ENCODE assay signal across 8 cellular contexts in genomic region chr17:46940692-46941404, GRCh38. TPM values are rescaled to one million over a fixed set of nuclear protein-coding genes. Genes with fewer than 3 reads are reported as not detected.
A peak's percentile ranks its signal among the peaks of the same experiment; 100 is the strongest.
DNase-seq lines count a peak whose midpoint lies in the region; ATAC-seq, FAIRE-seq and TF ChIP-seq lines count a peak whose summit lies in the region.

No MANE protein-coding gene starts in this region.

- BruUV-seq in HepG2 (replicated peaks; lab: Mats Ljungman, UMichigan) = no TSS peak

- no peak overlapping the region for H3K4me3 ChIP-seq in DND-41 (ENCODE audit: low read depth in 1 of 2, low read length in 2 of 2)
- no peak overlapping the region for H3K4me3 ChIP-seq in HepG2 (replicated peaks in 1 of 3; ENCODE audit: insufficient read depth in 1 of 3, low read depth in 2 of 3, low read length in 3 of 3)

- H3K9me3 ChIP-seq in DND-41 (ENCODE audit: insufficient read depth, low read length, severe bottlenecking) (no peaks in the 10 kb centered on the region), HepG2 (ENCODE audit: low read length) (no peaks in the 10 kb centered on the region)

- DNase-seq in DND-41 (peak; percentile 78), NCI-H446 treated with DMSO at 0.1 percent for 48 hours (lab: John Stamatoyannopoulos, UW) (peak; percentile 20), cerebellar cortex (ENCODE audit: low spot score) (peak; percentile 83), HepG2 (ENCODE audit: low spot score) (peak; percentile 85)
- DNase-seq in activated CD4-positive, alpha-beta T cell treated with anti-CD3 and anti-CD28 coated beads for 24 hours (ENCODE audit: low read depth in 2 of 2) = peak; percentile 58 to 59
- peak; percentile 46 to 65 (median 48) for DNase-seq in stimulated activated CD4-positive, alpha-beta T cell treated with anti-CD3 and anti-CD28 coated beads, TNF-alpha, amount 100 ng/mL, for 24 hours (ENCODE audit: low read depth in 3 of 3)

- no peak overlapping the region for H3K27ac ChIP-seq in DND-41 (ENCODE audit: low read length)
- H3K27ac ChIP-seq in HepG2 (ENCODE audit: extremely low read length, insufficient read depth, low read length) = no peak overlapping the region

- no peak overlapping the region for H2AFZ ChIP-seq in DND-41 (ENCODE audit: low read depth, low read length)
- H2AFZ ChIP-seq in HepG2 (ENCODE audit: low read length) = no peak overlapping the region

- H3K36me3 ChIP-seq in DND-41 (ENCODE audit: insufficient read depth, low read length) (peaks cover 52% of the 10 kb centered on the region), HepG2 (replicated peaks in 1 of 2; ENCODE audit: control insufficient read depth in 1 of 2, insufficient read depth in 2 of 2, low read length in 2 of 2) (peaks cover 29 to 43% of the 10 kb centered on the region in 2 experiments)

- no peak overlapping the region for H3K4me2 ChIP-seq in DND-41 (ENCODE audit: insufficient read depth, low read length)
- no peak overlapping the region for H3K4me2 ChIP-seq in HepG2 (ENCODE audit: low read depth, low read length)

- TF ChIP-seq POLR2A in HepG2 (IDR thresholded peaks at IDR 0.05; ENCODE audit: insufficient read depth in 1 of 2, low read depth in 2 of 2, low read length in 2 of 2) = no peak

- H3K9ac ChIP-seq in DND-41 (ENCODE audit: low read depth, low read length) = no peak overlapping the region
- no peak overlapping the region for H3K9ac ChIP-seq in HepG2 (ENCODE audit: insufficient read depth, low read depth, low read length)

- ATAC-seq in DND-41 (ENCODE audit: insufficient read depth, low read depth) (peak; percentile 89), HG02852 (IDR thresholded peaks at IDR 0.05; ENCODE audit: unreplicated experiment) (peak; percentile 62), HepG2 (peak; percentile 64), GM18519 (IDR thresholded peaks at IDR 0.05; ENCODE audit: low FRiP score, unreplicated experiment) (no peak)

- 39% methylated on average over 7 of the region's 7 CpGs for WGBS in HepG2 (ENCODE audit: low lambda C conversion rate)

- in situ Hi-C loops in HepG2 (cut with HindIII; ENCODE audit: extremely low pct_ligation_motif_present, low pct_unique_long_range_greater_than_20kb) = loop anchor here (5.0 kb wide), 2 partner anchors 61 to 89 kb away; partner anchors contain the start of gene WNT9B

- H4K20me1 ChIP-seq in DND-41 (ENCODE audit: insufficient read depth, low read length) (no peaks in the 10 kb centered on the region; the same call in 1 of the 2 replicates), HepG2 (ENCODE audit: insufficient read depth, low read length) (no peaks in the 10 kb centered on the region)

- peak; percentile 92 for TF ChIP-seq RAD21 in HepG2 (CRISPR knock-in tag; IDR thresholded peaks at IDR 0.05)

- TF ChIP-seq CTCF in DND-41 (IDR thresholded peaks at IDR 0.05; ENCODE audit: borderline replicate concordance, extremely low read depth, low read length, poor library complexity, severe bottlenecking) = peak; percentile 92
- peak; percentile 99 for TF ChIP-seq CTCF in HepG2 (CRISPR knock-in tag; IDR thresholded peaks at IDR 0.05)

- H3K27me3 ChIP-seq in DND-41 (ENCODE audit: insufficient read depth, low read length, poor library complexity) = no peaks in the 10 kb centered on the region
- no peaks in the 10 kb centered on the region for H3K27me3 ChIP-seq in HepG2 (ENCODE audit: control insufficient read depth in 1 of 2, insufficient read depth in 2 of 2, low read length in 2 of 2)

- POLR2A ChIA-PET in HepG2 (lab: Yijun Ruan, JAX) = no interaction called here

- H3K4me1 ChIP-seq in DND-41 (ENCODE audit: insufficient read depth, low read length) (no peaks in the 10 kb centered on the region), HepG2 (ENCODE audit: insufficient read depth, low read length) (peaks cover 40% of the 10 kb centered on the region)

- CTCF ChIA-PET in HepG2 (lab: Yijun Ruan, JAX; ENCODE audit: low intra/inter-chr PET ratio, low total read pairs) = interaction anchor here (1.3 to 2.1 kb wide), 2 partner anchors 61 to 99 kb away, joined by 6 to 18 read pairs; no protein-coding TSS in a partner anchor

- intact Hi-C loops in HepG2 (cut with micrococcal nuclease; ENCODE audit: unreplicated experiment) = loop anchor here (2.0 kb wide), 2 partner anchors 64 to 100 kb away; no protein-coding TSS in a partner anchor

- H3K79me2 ChIP-seq in DND-41 (ENCODE audit: insufficient read depth, low read length) (no peaks in the 10 kb centered on the region), HepG2 (ENCODE audit: insufficient read depth, low read length) (no peaks in the 10 kb centered on the region)

- TF ChIP-seq EP300 in HepG2 (IDR thresholded peaks at IDR 0.05; ENCODE audit: low read depth in 2 of 2, low read length in 2 of 2) (peak; percentile 23 to 57; a peak in 3 of 4 replicates), HepG2 (CRISPR knock-in tag; IDR thresholded peaks at IDR 0.05; ENCODE audit: borderline replicate concordance) (no peak)

- FAIRE-seq in HepG2 (lab: Jason Lieb, UNC) = peak; percentile 92

TF ChIP-seq in HepG2, 621 proteins besides CTCF, POLR2A, EP300 and RAD21 (continues in another document):
- TF ChIP-seq ZSCAN30 (CRISPR knock-in tag; IDR thresholded peaks at IDR 0.05) (no peak), ZNF251 (CRISPR knock-in tag; IDR thresholded peaks at IDR 0.05) (no peak), ZSCAN5A (CRISPR knock-in tag; IDR thresholded peaks at IDR 0.05; ENCODE audit: borderline replicate concordance) (no peak)

RNA-seq across cellular contexts. Expression of gene GOSR2, which starts 17.9 kb away (rescaled TPM):
- total RNA-seq in HepG2 (2016; rRNA removed; fragmentation: Illumina TruSeq; extraction: Trizol) = 63.9 and 69.8 TPM in 2 replicates
- 32.8 and 35.9 TPM in 2 replicates for total RNA-seq in HepG2 (2016; cell fraction: cytosol; rRNA removed; fragmentation: Illumina TruSeq; extraction: Trizol; ENCODE audit: low read depth)
- total RNA-seq in HepG2 (2016; cell fraction: insoluble cytoplasmic fraction; rRNA removed; fragmentation: Illumina TruSeq; extraction: Trizol) = 60.6 and 68.2 TPM in 2 replicates
- 50.4 and 52.5 TPM in 2 replicates for total RNA-seq in HepG2 (2016; cell fraction: membrane; rRNA removed; fragmentation: Illumina TruSeq; extraction: Trizol)
- total RNA-seq in HepG2 (2016; cell fraction: nucleus; rRNA removed; fragmentation: Illumina TruSeq; extraction: Trizol) = 67.6 and 76.5 TPM in 2 replicates
- polyA plus RNA-seq in HepG2 (2011; rRNA removed) = 61.5 and 63.7 TPM in 2 replicates
- 37.5 and 43.3 TPM in 2 replicates for polyA plus RNA-seq in HepG2 (2011; cell fraction: cytosol; rRNA removed)
- polyA plus RNA-seq in HepG2 (2011; cell fraction: nucleus; rRNA removed) = 85.8 and 95.1 TPM in 2 replicates
- 31.0 and 31.7 TPM in 2 replicates for polyA plus RNA-seq in HepG2 (2012)
- polyA plus RNA-seq in HepG2 (2016; cell fraction: cytosol; fragmentation: Illumina TruSeq; extraction: Trizol; ENCODE audit: low read depth) = 34.8 and 42.5 TPM in 2 replicates
- 68.7 and 71.7 TPM in 2 replicates for polyA plus RNA-seq in HepG2 (2016; cell fraction: insoluble cytoplasmic fraction; fragmentation: Illumina TruSeq; extraction: Trizol; ENCODE audit: low read depth)
- polyA plus RNA-seq in HepG2 (2016; cell fraction: membrane; fragmentation: Illumina TruSeq; extraction: Trizol; ENCODE audit: low read depth) = 40.0 and 42.5 TPM in 2 replicates
- polyA plus RNA-seq in HepG2 (2016; cell fraction: nucleus; fragmentation: Illumina TruSeq; extraction: Trizol; ENCODE audit: insufficient read depth, low read depth) = 61.9 and 64.3 TPM in 2 replicates
- polyA minus RNA-seq in HepG2 (2011; rRNA and poly(A)+ RNA removed; ENCODE audit: low replicate concordance) = 76.3 and 91.4 TPM in 2 replicates
- polyA minus RNA-seq in HepG2 (2011; cell fraction: cytosol; rRNA and poly(A)+ RNA removed) = 18.7 and 21.0 TPM in 2 replicates
- polyA minus RNA-seq in HepG2 (2011; cell fraction: nucleus; rRNA and poly(A)+ RNA removed) = 181 and 186 TPM in 2 replicates

RNA-seq across cellular contexts. Expression of gene RPRML, which starts 38.2 kb away (rescaled TPM):
- not detected in 2 replicates for total RNA-seq in HepG2 (2016; rRNA removed; fragmentation: Illumina TruSeq; extraction: Trizol)
- not detected in 2 replicates for total RNA-seq in HepG2 (2016; cell fraction: cytosol; rRNA removed; fragmentation: Illumina TruSeq; extraction: Trizol; ENCODE audit: low read depth)
- total RNA-seq in HepG2 (2016; cell fraction: insoluble cytoplasmic fraction; rRNA removed; fragmentation: Illumina TruSeq; extraction: Trizol) = not detected in 2 replicates
- total RNA-seq in HepG2 (2016; cell fraction: membrane; rRNA removed; fragmentation: Illumina TruSeq; extraction: Trizol) = not detected in 2 replicates
- not detected in 2 replicates for total RNA-seq in HepG2 (2016; cell fraction: nucleus; rRNA removed; fragmentation: Illumina TruSeq; extraction: Trizol)
- polyA plus RNA-seq in HepG2 (2011; rRNA removed) = not detected in 2 replicates
- not detected in 2 replicates for polyA plus RNA-seq in HepG2 (2011; cell fraction: cytosol; rRNA removed)
- polyA plus RNA-seq in HepG2 (2011; cell fraction: nucleus; rRNA removed) = not detected in 2 replicates
- polyA plus RNA-seq in HepG2 (2012) = 0.17 TPM in 1 of 2 replicates, not detected in the other
- not detected in 2 replicates for polyA plus RNA-seq in HepG2 (2016; cell fraction: cytosol; fragmentation: Illumina TruSeq; extraction: Trizol; ENCODE audit: low read depth)
- polyA plus RNA-seq in HepG2 (2016; cell fraction: insoluble cytoplasmic fraction; fragmentation: Illumina TruSeq; extraction: Trizol; ENCODE audit: low read depth) = not detected in 2 replicates
- not detected in 2 replicates for polyA plus RNA-seq in HepG2 (2016; cell fraction: membrane; fragmentation: Illumina TruSeq; extraction: Trizol; ENCODE audit: low read depth)
- polyA plus RNA-seq in HepG2 (2016; cell fraction: nucleus; fragmentation: Illumina TruSeq; extraction: Trizol; ENCODE audit: insufficient read depth, low read depth) = not detected in 2 replicates
- not detected in 2 replicates for polyA minus RNA-seq in HepG2 (2011; rRNA and poly(A)+ RNA removed; ENCODE audit: low replicate concordance)
- polyA minus RNA-seq in HepG2 (2011; cell fraction: cytosol; rRNA and poly(A)+ RNA removed) = not detected in 2 replicates
- not detected in 2 replicates for polyA minus RNA-seq in HepG2 (2011; cell fraction: nucleus; rRNA and poly(A)+ RNA removed)

Comparison
In these comparisons a context has a peak if more than half of its experiments do, and no peak if none do; other contexts are left out.
1. DNase-seq: peak in every context shown above with its lines; median percentile 85 in HepG2; 83 in cerebellar cortex; 78 in DND-41; 58 in activated CD4-positive, alpha-beta T cell treated with anti-CD3 and anti-CD28 coated beads for 24 hours; 48 in stimulated activated CD4-positive, alpha-beta T cell treated with anti-CD3 and anti-CD28 coated beads, TNF-alpha, amount 100 ng/mL, for 24 hours; 20 in NCI-H446 treated with DMSO at 0.1 percent for 48 hours.